Comparison of ENCODE assay signal across 1 cellular context in the genomic region with DNA sequence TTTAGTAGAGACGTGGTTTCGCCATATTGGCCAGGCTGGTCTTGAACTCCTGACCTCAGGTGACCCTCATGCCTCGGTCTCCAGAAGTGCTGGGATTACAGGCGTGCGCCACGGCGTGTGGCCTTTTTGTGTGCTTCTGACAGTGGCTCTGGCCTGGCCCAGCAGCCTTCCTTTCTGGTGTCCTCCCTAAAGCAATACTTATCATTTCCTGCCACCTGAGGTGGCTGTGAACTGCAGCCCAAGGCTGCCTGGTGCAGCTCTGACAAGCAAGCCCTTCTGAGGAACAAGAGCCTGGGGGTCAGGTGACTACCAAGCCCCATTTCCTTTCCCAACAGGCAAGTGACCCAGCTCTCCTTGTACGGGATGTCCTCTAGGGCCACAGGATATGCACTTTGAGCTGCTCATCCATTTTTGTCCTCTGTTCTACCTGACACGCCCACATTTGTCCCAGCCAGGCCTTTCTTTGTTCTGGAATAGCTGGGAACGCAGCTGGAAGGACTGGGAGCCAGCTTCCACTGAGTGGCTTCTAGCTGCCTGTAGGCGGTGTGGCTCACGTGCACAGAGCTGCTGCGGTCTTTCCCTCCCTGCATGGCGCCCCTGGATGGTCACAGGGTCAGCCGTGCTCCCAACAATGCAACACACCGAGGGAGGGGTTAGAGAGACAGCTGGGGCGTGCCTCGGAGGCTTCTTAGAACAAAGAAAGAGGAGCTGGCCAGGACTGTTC.
A peak's percentile ranks its signal among the peaks of the same experiment; 100 is the strongest.
TF ChIP-seq lines count a peak whose summit lies in the region.

No MANE protein-coding gene starts in this region.

TF ChIP-seq in K562, 482 proteins besides CTCF, POLR2A, EP300 and RAD21 (continued from another document and continues in another):
- TF ChIP-seq, protein P1, sequence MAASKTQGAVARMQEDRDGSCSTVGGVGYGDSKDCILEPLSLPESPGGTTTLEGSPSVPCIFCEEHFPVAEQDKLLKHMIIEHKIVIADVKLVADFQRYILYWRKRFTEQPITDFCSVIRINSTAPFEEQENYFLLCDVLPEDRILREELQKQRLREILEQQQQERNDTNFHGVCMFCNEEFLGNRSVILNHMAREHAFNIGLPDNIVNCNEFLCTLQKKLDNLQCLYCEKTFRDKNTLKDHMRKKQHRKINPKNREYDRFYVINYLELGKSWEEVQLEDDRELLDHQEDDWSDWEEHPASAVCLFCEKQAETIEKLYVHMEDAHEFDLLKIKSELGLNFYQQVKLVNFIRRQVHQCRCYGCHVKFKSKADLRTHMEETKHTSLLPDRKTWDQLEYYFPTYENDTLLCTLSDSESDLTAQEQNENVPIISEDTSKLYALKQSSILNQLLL (CRISPR knock-in tag; IDR thresholded peaks at IDR 0.05; ENCODE audit: borderline replicate concordance): no peak
- TF ChIP-seq TAF9B (IDR thresholded peaks at IDR 0.05; ENCODE audit: partially characterized antibody): no peak
- TF ChIP-seq, protein P2, sequence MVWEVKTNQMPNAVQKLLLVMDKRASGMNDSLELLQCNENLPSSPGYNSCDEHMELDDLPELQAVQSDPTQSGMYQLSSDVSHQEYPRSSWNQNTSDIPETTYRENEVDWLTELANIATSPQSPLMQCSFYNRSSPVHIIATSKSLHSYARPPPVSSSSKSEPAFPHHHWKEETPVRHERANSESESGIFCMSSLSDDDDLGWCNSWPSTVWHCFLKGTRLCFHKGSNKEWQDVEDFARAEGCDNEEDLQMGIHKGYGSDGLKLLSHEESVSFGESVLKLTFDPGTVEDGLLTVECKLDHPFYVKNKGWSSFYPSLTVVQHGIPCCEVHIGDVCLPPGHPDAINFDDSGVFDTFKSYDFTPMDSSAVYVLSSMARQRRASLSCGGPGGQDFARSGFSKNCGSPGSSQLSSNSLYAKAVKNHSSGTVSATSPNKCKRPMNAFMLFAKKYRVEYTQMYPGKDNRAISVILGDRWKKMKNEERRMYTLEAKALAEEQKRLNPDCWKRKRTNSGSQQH (CRISPR knock-in tag; IDR thresholded peaks at IDR 0.05): no peak
- TF ChIP-seq, protein P3, sequence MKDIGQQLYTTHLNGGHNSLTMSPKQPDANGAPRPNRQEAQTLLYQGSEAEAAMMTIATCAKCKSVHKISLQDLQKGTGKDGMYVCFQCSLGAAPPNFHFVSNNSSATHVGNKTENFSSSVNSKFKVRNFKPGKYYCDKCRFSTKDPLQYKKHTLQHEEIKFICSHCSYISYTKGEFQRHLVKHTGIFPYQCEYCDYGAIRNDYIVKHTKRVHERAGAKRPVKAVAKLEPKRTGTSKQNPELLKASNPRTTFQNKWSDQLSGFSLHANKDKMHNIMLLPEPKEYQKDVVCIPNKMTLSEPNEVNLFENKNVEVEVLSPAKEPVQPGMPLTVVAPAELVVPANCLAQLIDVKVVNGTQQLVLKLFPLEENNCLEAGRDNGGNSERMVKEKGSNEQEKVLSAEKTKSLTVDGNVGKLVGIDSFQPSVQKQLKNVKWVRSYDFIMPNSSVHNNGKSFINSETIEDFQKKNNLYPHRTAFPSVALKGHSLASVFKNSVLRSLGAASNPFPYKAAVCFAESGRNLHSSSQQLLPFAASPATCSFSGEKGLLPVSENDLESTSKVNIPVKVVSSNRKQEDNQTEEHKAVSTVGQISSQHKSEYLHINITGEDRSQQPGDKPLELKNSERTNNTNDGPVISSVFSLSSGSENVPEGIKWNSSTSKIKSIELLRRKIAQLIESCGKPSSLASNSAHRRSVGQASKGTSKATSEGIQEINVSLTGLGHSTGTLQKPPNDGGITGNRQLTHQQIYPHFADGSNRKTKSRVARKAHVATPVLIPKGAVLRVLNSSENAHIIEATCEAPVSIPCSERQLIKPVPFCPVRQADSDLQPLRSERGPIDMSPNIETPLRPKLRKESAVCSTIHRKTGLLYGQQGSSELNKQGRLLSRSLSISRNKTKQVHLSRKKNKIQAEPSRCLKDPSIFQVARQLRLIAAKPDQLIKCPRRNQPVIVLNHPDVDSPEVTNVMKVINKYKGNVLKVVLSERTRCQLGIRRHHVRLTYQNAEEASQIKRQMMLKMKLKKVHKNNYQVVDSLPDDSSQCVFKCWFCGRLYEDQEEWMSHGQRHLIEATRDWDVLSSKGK (CRISPR knock-in tag; IDR thresholded peaks at IDR 0.05): no peak
- peak; percentile 95 for TF ChIP-seq TCF3 (CRISPR knock-in tag; IDR thresholded peaks at IDR 0.05)
- peak; percentile 60 for TF ChIP-seq BCOR (IDR thresholded peaks at IDR 0.05)
- TF ChIP-seq POLR2AphosphoS5 (IDR thresholded peaks at IDR 0.05; ENCODE audit: control insufficient read depth, insufficient read depth, low read depth, low read length): peak; percentile 57; the same call in 1 of the 2 replicates
- no peak for TF ChIP-seq ZNF583 (CRISPR knock-in tag; IDR thresholded peaks at IDR 0.05)
- no peak for TF ChIP-seq ZFP1 (CRISPR knock-in tag; IDR thresholded peaks at IDR 0.05)
- TF ChIP-seq, protein P4, sequence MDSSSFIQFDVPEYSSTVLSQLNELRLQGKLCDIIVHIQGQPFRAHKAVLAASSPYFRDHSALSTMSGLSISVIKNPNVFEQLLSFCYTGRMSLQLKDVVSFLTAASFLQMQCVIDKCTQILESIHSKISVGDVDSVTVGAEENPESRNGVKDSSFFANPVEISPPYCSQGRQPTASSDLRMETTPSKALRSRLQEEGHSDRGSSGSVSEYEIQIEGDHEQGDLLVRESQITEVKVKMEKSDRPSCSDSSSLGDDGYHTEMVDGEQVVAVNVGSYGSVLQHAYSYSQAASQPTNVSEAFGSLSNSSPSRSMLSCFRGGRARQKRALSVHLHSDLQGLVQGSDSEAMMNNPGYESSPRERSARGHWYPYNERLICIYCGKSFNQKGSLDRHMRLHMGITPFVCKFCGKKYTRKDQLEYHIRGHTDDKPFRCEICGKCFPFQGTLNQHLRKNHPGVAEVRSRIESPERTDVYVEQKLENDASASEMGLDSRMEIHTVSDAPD (CRISPR knock-in tag; IDR thresholded peaks at IDR 0.05): no peak
- peak; percentile 91 for TF ChIP-seq L3MBTL2 (IDR thresholded peaks at IDR 0.05)
- TF ChIP-seq, protein P5, sequence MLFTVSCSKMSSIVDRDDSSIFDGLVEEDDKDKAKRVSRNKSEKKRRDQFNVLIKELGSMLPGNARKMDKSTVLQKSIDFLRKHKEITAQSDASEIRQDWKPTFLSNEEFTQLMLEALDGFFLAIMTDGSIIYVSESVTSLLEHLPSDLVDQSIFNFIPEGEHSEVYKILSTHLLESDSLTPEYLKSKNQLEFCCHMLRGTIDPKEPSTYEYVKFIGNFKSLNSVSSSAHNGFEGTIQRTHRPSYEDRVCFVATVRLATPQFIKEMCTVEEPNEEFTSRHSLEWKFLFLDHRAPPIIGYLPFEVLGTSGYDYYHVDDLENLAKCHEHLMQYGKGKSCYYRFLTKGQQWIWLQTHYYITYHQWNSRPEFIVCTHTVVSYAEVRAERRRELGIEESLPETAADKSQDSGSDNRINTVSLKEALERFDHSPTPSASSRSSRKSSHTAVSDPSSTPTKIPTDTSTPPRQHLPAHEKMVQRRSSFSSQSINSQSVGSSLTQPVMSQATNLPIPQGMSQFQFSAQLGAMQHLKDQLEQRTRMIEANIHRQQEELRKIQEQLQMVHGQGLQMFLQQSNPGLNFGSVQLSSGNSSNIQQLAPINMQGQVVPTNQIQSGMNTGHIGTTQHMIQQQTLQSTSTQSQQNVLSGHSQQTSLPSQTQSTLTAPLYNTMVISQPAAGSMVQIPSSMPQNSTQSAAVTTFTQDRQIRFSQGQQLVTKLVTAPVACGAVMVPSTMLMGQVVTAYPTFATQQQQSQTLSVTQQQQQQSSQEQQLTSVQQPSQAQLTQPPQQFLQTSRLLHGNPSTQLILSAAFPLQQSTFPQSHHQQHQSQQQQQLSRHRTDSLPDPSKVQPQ (CRISPR knock-in tag; IDR thresholded peaks at IDR 0.05; ENCODE audit: borderline replicate concordance): no peak
- TF ChIP-seq, protein P6, sequence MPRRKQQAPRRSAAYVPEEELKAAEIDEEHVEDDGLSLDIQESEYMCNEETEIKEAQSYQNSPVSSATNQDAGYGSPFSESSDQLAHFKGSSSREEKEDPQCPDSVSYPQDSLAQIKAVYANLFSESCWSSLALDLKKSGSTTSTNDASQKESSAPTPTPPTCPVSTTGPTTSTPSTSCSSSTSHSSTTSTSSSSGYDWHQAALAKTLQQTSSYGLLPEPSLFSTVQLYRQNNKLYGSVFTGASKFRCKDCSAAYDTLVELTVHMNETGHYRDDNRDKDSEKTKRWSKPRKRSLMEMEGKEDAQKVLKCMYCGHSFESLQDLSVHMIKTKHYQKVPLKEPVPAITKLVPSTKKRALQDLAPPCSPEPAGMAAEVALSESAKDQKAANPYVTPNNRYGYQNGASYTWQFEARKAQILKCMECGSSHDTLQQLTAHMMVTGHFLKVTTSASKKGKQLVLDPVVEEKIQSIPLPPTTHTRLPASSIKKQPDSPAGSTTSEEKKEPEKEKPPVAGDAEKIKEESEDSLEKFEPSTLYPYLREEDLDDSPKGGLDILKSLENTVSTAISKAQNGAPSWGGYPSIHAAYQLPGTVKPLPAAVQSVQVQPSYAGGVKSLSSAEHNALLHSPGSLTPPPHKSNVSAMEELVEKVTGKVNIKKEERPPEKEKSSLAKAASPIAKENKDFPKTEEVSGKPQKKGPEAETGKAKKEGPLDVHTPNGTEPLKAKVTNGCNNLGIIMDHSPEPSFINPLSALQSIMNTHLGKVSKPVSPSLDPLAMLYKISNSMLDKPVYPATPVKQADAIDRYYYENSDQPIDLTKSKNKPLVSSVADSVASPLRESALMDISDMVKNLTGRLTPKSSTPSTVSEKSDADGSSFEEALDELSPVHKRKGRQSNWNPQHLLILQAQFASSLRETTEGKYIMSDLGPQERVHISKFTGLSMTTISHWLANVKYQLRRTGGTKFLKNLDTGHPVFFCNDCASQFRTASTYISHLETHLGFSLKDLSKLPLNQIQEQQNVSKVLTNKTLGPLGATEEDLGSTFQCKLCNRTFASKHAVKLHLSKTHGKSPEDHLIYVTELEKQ (CRISPR knock-in tag; IDR thresholded peaks at IDR 0.05): 0 out of 2 replicates have a peak, but pooled peaks have one; percentile 44
- 0 out of 2 replicates have a peak, but pooled peaks have one; percentile 22 for TF ChIP-seq CEBPG (CRISPR knock-in tag; IDR thresholded peaks at IDR 0.05)
- no peak for TF ChIP-seq CEBPG (tag; conservative IDR thresholded peaks at IDR 0.05 in 1 of 2, IDR thresholded peaks at IDR 0.05 in 1 of 2)
- TF ChIP-seq TAF15 (IDR thresholded peaks at IDR 0.05; ENCODE audit: low read depth, low read length): no peak
- TF ChIP-seq BRD9 (IDR thresholded peaks at IDR 0.05; ENCODE audit: low read depth, partially characterized antibody): no peak
- TF ChIP-seq ZNF134 (CRISPR knock-in tag; conservative IDR thresholded peaks at IDR 0.05): no peak
- TF ChIP-seq, protein P7, sequence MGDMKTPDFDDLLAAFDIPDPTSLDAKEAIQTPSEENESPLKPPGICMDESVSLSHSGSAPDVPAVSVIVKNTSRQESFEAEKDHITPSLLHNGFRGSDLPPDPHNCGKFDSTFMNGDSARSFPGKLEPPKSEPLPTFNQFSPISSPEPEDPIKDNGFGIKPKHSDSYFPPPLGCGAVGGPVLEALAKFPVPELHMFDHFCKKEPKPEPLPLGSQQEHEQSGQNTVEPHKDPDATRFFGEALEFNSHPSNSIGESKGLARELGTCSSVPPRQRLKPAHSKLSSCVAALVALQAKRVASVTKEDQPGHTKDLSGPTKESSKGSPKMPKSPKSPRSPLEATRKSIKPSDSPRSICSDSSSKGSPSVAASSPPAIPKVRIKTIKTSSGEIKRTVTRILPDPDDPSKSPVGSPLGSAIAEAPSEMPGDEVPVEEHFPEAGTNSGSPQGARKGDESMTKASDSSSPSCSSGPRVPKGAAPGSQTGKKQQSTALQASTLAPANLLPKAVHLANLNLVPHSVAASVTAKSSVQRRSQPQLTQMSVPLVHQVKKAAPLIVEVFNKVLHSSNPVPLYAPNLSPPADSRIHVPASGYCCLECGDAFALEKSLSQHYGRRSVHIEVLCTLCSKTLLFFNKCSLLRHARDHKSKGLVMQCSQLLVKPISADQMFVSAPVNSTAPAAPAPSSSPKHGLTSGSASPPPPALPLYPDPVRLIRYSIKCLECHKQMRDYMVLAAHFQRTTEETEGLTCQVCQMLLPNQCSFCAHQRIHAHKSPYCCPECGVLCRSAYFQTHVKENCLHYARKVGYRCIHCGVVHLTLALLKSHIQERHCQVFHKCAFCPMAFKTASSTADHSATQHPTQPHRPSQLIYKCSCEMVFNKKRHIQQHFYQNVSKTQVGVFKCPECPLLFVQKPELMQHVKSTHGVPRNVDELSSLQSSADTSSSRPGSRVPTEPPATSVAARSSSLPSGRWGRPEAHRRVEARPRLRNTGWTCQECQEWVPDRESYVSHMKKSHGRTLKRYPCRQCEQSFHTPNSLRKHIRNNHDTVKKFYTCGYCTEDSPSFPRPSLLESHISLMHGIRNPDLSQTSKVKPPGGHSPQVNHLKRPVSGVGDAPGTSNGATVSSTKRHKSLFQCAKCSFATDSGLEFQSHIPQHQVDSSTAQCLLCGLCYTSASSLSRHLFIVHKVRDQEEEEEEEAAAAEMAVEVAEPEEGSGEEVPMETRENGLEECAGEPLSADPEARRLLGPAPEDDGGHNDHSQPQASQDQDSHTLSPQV (IDR thresholded peaks at IDR 0.05): peak; percentile 82
- TF ChIP-seq CXXC5 (CRISPR knock-in tag; IDR thresholded peaks at IDR 0.05): peak; percentile 85
- no peak for TF ChIP-seq CREM (IDR thresholded peaks at IDR 0.05; ENCODE audit: low read depth)
- TF ChIP-seq, protein P8, sequence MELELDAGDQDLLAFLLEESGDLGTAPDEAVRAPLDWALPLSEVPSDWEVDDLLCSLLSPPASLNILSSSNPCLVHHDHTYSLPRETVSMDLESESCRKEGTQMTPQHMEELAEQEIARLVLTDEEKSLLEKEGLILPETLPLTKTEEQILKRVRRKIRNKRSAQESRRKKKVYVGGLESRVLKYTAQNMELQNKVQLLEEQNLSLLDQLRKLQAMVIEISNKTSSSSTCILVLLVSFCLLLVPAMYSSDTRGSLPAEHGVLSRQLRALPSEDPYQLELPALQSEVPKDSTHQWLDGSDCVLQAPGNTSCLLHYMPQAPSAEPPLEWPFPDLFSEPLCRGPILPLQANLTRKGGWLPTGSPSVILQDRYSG (tag; conservative IDR thresholded peaks at IDR 0.05; ENCODE audit: low read depth): 0 out of 2 replicates have a peak, but pooled peaks have one; percentile 28
- peak; percentile 79 for TF ChIP-seq DPF2 (IDR thresholded peaks at IDR 0.05)
- TF ChIP-seq, protein P9, sequence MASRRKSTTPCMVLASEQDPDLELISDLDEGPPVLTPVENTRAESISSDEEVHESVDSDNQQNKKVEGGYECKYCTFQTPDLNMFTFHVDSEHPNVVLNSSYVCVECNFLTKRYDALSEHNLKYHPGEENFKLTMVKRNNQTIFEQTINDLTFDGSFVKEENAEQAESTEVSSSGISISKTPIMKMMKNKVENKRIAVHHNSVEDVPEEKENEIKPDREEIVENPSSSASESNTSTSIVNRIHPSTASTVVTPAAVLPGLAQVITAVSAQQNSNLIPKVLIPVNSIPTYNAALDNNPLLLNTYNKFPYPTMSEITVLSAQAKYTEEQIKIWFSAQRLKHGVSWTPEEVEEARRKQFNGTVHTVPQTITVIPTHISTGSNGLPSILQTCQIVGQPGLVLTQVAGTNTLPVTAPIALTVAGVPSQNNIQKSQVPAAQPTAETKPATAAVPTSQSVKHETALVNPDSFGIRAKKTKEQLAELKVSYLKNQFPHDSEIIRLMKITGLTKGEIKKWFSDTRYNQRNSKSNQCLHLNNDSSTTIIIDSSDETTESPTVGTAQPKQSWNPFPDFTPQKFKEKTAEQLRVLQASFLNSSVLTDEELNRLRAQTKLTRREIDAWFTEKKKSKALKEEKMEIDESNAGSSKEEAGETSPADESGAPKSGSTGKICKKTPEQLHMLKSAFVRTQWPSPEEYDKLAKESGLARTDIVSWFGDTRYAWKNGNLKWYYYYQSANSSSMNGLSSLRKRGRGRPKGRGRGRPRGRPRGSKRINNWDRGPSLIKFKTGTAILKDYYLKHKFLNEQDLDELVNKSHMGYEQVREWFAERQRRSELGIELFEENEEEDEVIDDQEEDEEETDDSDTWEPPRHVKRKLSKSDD (conservative IDR thresholded peaks at IDR 0.05; ENCODE audit: low read length): no peak
- TF ChIP-seq ZNF431 (CRISPR knock-in tag; IDR thresholded peaks at IDR 0.05): peak; percentile 83
- TF ChIP-seq SMARCE1 (IDR thresholded peaks at IDR 0.05): no peak; the same call in none of the 2 replicates
- no peak for TF ChIP-seq ZZZ3 (IDR thresholded peaks at IDR 0.05)
- TF ChIP-seq ZFPM2 (CRISPR knock-in tag; IDR thresholded peaks at IDR 0.05): no peak
